In the genomic region with DNA sequence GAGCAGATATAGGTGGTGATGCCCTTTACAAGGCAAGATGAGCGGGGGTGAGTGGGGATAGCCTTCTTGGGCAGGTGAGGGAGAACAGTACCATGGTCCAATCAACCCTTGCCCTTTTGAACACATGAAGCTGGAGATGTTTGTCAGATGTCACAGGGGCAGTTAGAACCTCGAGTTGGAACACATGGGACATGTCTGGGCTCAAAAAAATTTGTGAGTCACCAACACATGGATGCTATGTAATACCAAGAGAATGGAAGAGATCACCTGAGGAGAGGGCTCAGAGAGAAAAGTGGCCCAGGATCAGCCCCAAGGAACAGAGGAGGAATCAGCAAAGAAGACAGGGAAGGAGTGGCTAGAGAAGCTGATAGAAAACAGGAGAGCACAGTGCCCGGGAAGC, we compare ENCODE assay signal across 23 cellular contexts. TPM values are rescaled to one million over a fixed set of nuclear protein-coding genes. Genes with fewer than 3 reads are reported as not detected.
DNase-seq lines count a peak whose midpoint lies in the region; ATAC-seq lines count a peak whose summit lies in the region.
"Had no signal": no experiment of that assay in that cellular context is flagged by ENCODE, and none has a peak within 500 bp of the region (broad histone marks: within the 10 kb centered on the region; RNA-seq: fewer than 3 reads in every experiment).

No MANE protein-coding gene starts in this region.

- no peak overlapping the region for H3K4me3 Mint-ChIP-seq in activated T-cell treated with anti-CD3 and anti-CD28 coated beads, Interleukin-2, amount 50 U/mL, for 24 hours
- no peak overlapping the region for H3K4me3 Mint-ChIP-seq in activated CD8-positive, alpha-beta T cell treated with anti-CD3 and anti-CD28 coated beads, Interleukin-2, amount 10 ng/mL, durations not matched to agents 7 days and 5 days
- H3K4me3 Mint-ChIP-seq in stimulated activated effector memory CD8-positive, alpha-beta T cell treated with anti-CD3 and anti-CD28 coated beads, Interleukin-12 subunit alpha, Interleukin-12 subunit beta, amount 100 ng/mL, for 72 hours = no peak overlapping the region

- CTCF ChIA-PET in activated CD8-positive, alpha-beta T cell treated with anti-CD3 and anti-CD28 coated beads, Interleukin-2, amount 10 ng/mL, durations not matched to agents 7 days and 5 days (lab: Charles Lee) = no interaction called here

- H3K27ac ChIP-seq in epithelial cell of prostate = peak overlapping the region; percentile 24
- H3K27ac ChIP-seq: C4-2B, coronary artery, prostate gland, upper lobe of right lung had no signal

- peaks cover 53% of the 10 kb centered on the region for H3K4me1 Mint-ChIP-seq in activated T-cell treated with anti-CD3 and anti-CD28 coated beads, Interleukin-2, amount 50 U/mL, for 24 hours (ENCODE audit: low read depth)
- H3K4me1 Mint-ChIP-seq in activated CD8-positive, alpha-beta T cell treated with anti-CD3 and anti-CD28 coated beads, Interleukin-2, amount 10 ng/mL, durations not matched to agents 7 days and 5 days (ENCODE audit: low read depth) = peaks cover 59% of the 10 kb centered on the region
- H3K4me1 Mint-ChIP-seq in stimulated activated effector memory CD8-positive, alpha-beta T cell treated with anti-CD3 and anti-CD28 coated beads, Interleukin-12 subunit alpha, Interleukin-12 subunit beta, amount 100 ng/mL, for 72 hours = peaks cover 77% of the 10 kb centered on the region

- no peaks in the 10 kb centered on the region for H3K9me3 Mint-ChIP-seq in activated T-cell treated with anti-CD3 and anti-CD28 coated beads, Interleukin-2, amount 50 U/mL, for 24 hours
- no peaks in the 10 kb centered on the region for H3K9me3 Mint-ChIP-seq in activated CD8-positive, alpha-beta T cell treated with anti-CD3 and anti-CD28 coated beads, Interleukin-2, amount 10 ng/mL, durations not matched to agents 7 days and 5 days (ENCODE audit: insufficient read depth)
- no peaks in the 10 kb centered on the region for H3K9me3 Mint-ChIP-seq in stimulated activated effector memory CD8-positive, alpha-beta T cell treated with anti-CD3 and anti-CD28 coated beads, Interleukin-12 subunit alpha, Interleukin-12 subunit beta, amount 100 ng/mL, for 72 hours

- no peaks in the 10 kb centered on the region for H3K27me3 Mint-ChIP-seq in activated T-cell treated with anti-CD3 and anti-CD28 coated beads, Interleukin-2, amount 50 U/mL, for 24 hours
- no peaks in the 10 kb centered on the region for H3K27me3 Mint-ChIP-seq in activated CD8-positive, alpha-beta T cell treated with anti-CD3 and anti-CD28 coated beads, Interleukin-2, amount 10 ng/mL, durations not matched to agents 7 days and 5 days (ENCODE audit: low read depth)
- H3K27me3 Mint-ChIP-seq: stimulated activated naive B cell treated with anti-CD40 and anti-IgM and Interleukin-4, amounts not matched to agents 10 μg/mL and 1 μg/mL and 100 μg/mL, for 72 hours had no signal

- no peak for DNase-seq in activated T-cell treated with anti-CD3 and anti-CD28 coated beads, Interleukin-2, amount 50 U/mL, for 24 hours
- DNase-seq in activated T-cell treated with anti-CD3 and anti-CD28 coated beads for 4 hours = no peak
- no peak for DNase-seq in activated CD8-positive, alpha-beta T cell treated with anti-CD3 and anti-CD28 coated beads, Interleukin-2, amount 10 ng/mL, durations not matched to agents 7 days and 5 days
- peak; percentile 16 for DNase-seq in epithelial cell of prostate (ENCODE audit: low read depth, low spot score)
- no peak for DNase-seq in stimulated activated effector memory CD8-positive, alpha-beta T cell treated with anti-CD3 and anti-CD28 coated beads, Interleukin-12 subunit alpha, Interleukin-12 subunit beta, amount 100 ng/mL, for 72 hours (ENCODE audit: low spot score in 2 of 2)
- DNase-seq in T-helper 9 cell = no peak
- DNase-seq: activated CD4-positive, alpha-beta T cell treated with anti-CD3 and anti-CD28 coated beads for 48 hours; anterior cingulate cortex; KBM-7; NCI-H2029; NCI-H510A; stimulated activated naive B cell treated with anti-CD40 and anti-IgM and Interleukin-4, amounts not matched to agents 10 μg/mL and 1 μg/mL and 100 μg/mL, for 72 hours; upper lobe of right lung had no signal

- POLR2A ChIA-PET in activated CD8-positive, alpha-beta T cell treated with anti-CD3 and anti-CD28 coated beads, Interleukin-2, amount 10 ng/mL, durations not matched to agents 7 days and 5 days (lab: Charles Lee) = no interaction called here

- no peak for ATAC-seq in activated CD8-positive, alpha-beta T cell treated with anti-CD3 and anti-CD28 coated beads, Interleukin-2, amount 10 ng/mL, durations not matched to agents 7 days and 5 days
- ATAC-seq in stimulated activated effector memory CD8-positive, alpha-beta T cell treated with anti-CD3 and anti-CD28 coated beads, Interleukin-12 subunit alpha, Interleukin-12 subunit beta, amount 100 ng/mL, for 72 hours = no peak
- ATAC-seq in HG02938 (IDR thresholded peaks at IDR 0.05; ENCODE audit: unreplicated experiment) = no peak
- ATAC-seq in HG03095 (IDR thresholded peaks at IDR 0.05; ENCODE audit: unreplicated experiment) = no peak
- ATAC-seq: stimulated activated naive B cell treated with anti-CD40 and anti-IgM and Interleukin-4, amounts not matched to agents 10 μg/mL and 1 μg/mL and 100 μg/mL, for 72 hours; upper lobe of right lung had no signal

- peak overlapping the region; percentile 73 for H3K27ac Mint-ChIP-seq in activated T-cell treated with anti-CD3 and anti-CD28 coated beads, Interleukin-2, amount 50 U/mL, for 24 hours
- H3K27ac Mint-ChIP-seq in activated CD8-positive, alpha-beta T cell treated with anti-CD3 and anti-CD28 coated beads, Interleukin-2, amount 10 ng/mL, durations not matched to agents 7 days and 5 days = peak overlapping the region; percentile 56
- H3K27ac Mint-ChIP-seq in stimulated activated effector memory CD8-positive, alpha-beta T cell treated with anti-CD3 and anti-CD28 coated beads, Interleukin-12 subunit alpha, Interleukin-12 subunit beta, amount 100 ng/mL, for 72 hours = peak overlapping the region; percentile 87
- H3K27ac Mint-ChIP-seq: stimulated activated naive B cell treated with anti-CD40 and anti-IgM and Interleukin-4, amounts not matched to agents 10 μg/mL and 1 μg/mL and 100 μg/mL, for 72 hours had no signal

- peaks cover 90% of the 10 kb centered on the region for H3K36me3 Mint-ChIP-seq in activated T-cell treated with anti-CD3 and anti-CD28 coated beads, Interleukin-2, amount 50 U/mL, for 24 hours (ENCODE audit: low read depth)
- peaks cover 80% of the 10 kb centered on the region for H3K36me3 Mint-ChIP-seq in activated CD8-positive, alpha-beta T cell treated with anti-CD3 and anti-CD28 coated beads, Interleukin-2, amount 10 ng/mL, durations not matched to agents 7 days and 5 days (ENCODE audit: low read depth)
- peaks cover 91% of the 10 kb centered on the region for H3K36me3 Mint-ChIP-seq in stimulated activated effector memory CD8-positive, alpha-beta T cell treated with anti-CD3 and anti-CD28 coated beads, Interleukin-12 subunit alpha, Interleukin-12 subunit beta, amount 100 ng/mL, for 72 hours

RNA-seq across cellular contexts. Expression of gene PHYKPL, which starts 4.7 kb away (rescaled TPM):
- 100 to 1,000 TPM; 125 to 126 TPM for total RNA-seq in activated CD8-positive, alpha-beta T cell treated with anti-CD3 and anti-CD28 coated beads, Interleukin-2, amount 10 ng/mL, durations not matched to agents 7 days and 5 days

RNA-seq across cellular contexts. Expression of gene HNRNPAB, which starts 23.6 kb away (rescaled TPM):
- total RNA-seq in activated CD8-positive, alpha-beta T cell treated with anti-CD3 and anti-CD28 coated beads, Interleukin-2, amount 10 ng/mL, durations not matched to agents 7 days and 5 days = 100 to 1,000 TPM; 335 to 336 TPM

RNA-seq across cellular contexts. Expression of gene GMCL2, which starts 40.8 kb away (rescaled TPM):
- not detected for total RNA-seq in activated CD8-positive, alpha-beta T cell treated with anti-CD3 and anti-CD28 coated beads, Interleukin-2, amount 10 ng/mL, durations not matched to agents 7 days and 5 days
- total RNA-seq: A673, epithelial cell of proximal tubule, H4, lower leg skin, myocyte, upper lobe of right lung had no signal
